9 cellular contexts compared by ENCODE assay signal in genomic region chr17:68600123-68600880, GRCh38. TPM values are rescaled to one million over a fixed set of nuclear protein-coding genes. Genes with fewer than 3 reads are reported as not detected.
A peak's percentile ranks its signal among the peaks of the same experiment; 100 is the strongest.
DNase-seq lines count a peak whose midpoint lies in the region; ATAC-seq, FAIRE-seq and TF ChIP-seq lines count a peak whose summit lies in the region.
"Had no signal": no experiment of that assay in that cellular context is flagged by ENCODE, and none has a peak within 500 bp of the region (broad histone marks: within the 10 kb centered on the region; RNA-seq: fewer than 3 reads in every experiment).

No MANE protein-coding gene starts in this region.

- H3K9ac ChIP-seq in NT2/D1 (ENCODE audit: insufficient read length, low read depth) (peak overlapping the region; percentile 82), H1 (replicated peaks in 1 of 4; ENCODE audit: extremely low read depth in 1 of 4, low read depth in 3 of 4, low read length in 3 of 4) (peak overlapping the region; percentile 59 to 93 (median 66))

- peak; percentile 58 to 73 for TF ChIP-seq RAD21 in H1 (IDR thresholded peaks at IDR 0.05 in 1 of 2, conservative IDR thresholded peaks at IDR 0.05 in 1 of 2; ENCODE audit: low read depth in 2 of 2, low read length in 2 of 2)

- no peak for TF ChIP-seq EP300 in H1 (IDR thresholded peaks at IDR 0.05; ENCODE audit: borderline replicate concordance in 1 of 2, low read depth in 2 of 2, low read length in 2 of 2)

- H3K4me2 ChIP-seq in H1 (ENCODE audit: insufficient read depth in 1 of 2, low read depth in 2 of 2, low read length in 2 of 2), result peak overlapping the region; percentile 74 to 97

- H2BK12ac ChIP-seq in H1 (ENCODE audit: low read depth, low read length), result no peak overlapping the region; the same call in 1 of the 2 replicates

- POLR2A ChIA-PET in H1 (lab: Charles Lee; ENCODE audit: partially characterized antibody), result interaction anchor here (1.3 to 1.4 kb wide), 2 partner anchors 9 to 87 kb away, joined by 5 read pairs; partner anchors contain the start of gene PRKAR1A

- 4% methylated on average over 22 of the region's 79 CpGs; no CpG with 5 or more reads in 1 of the 2 experiments for WGBS in H1 (ENCODE audit: extremely low coverage in 1 of 2, insufficient coverage in 1 of 2, insufficient read length in 1 of 2, insufficient replicate concordance in 2 of 2, low coverage in 1 of 2, low lambda C conversion rate in 2 of 2, missing lambda C conversion rate in 1 of 2), 2 experiments

- H3K9me3 ChIP-seq in NT2/D1 (ENCODE audit: insufficient read depth, low read length), result 0 out of 2 replicates have a peak, but pooled peaks cover 8% of the 10 kb centered on the region
- no peaks in the 10 kb centered on the region for H3K9me3 ChIP-seq in H1 (ENCODE audit: insufficient read depth in 2 of 2, low read depth in 1 of 2, low read length in 1 of 2)
- no peaks in the 10 kb centered on the region for H3K9me3 ChIP-seq in mucosa of descending colon

- peak overlapping the region; percentile 96 for H3K18ac ChIP-seq in H1 (ENCODE audit: extremely low read depth, low read length)

- peaks cover 0 to 5% of the 10 kb centered on the region in 2 experiments; a peak in 2 of 4 replicates for H3K79me2 ChIP-seq in H1 (ENCODE audit: control insufficient read depth in 1 of 2, insufficient read depth in 2 of 2, low read length in 2 of 2)

- H2BK5ac ChIP-seq in H1 (ENCODE audit: low read depth, low read length), result no peak overlapping the region

- no peaks in the 10 kb centered on the region for H4K20me1 ChIP-seq in H1 (replicated peaks in 1 of 2; ENCODE audit: control insufficient read depth in 1 of 2, insufficient read depth in 2 of 2, low read length in 2 of 2)

- H4K8ac ChIP-seq in H1 (ENCODE audit: extremely low read depth, insufficient read depth, low read length), result peak overlapping the region; percentile 95

- H3K23me2 ChIP-seq in H1 (ENCODE audit: low read depth, low read length), result peaks cover 12% of the 10 kb centered on the region

- no peak overlapping the region for H2AK5ac ChIP-seq in H1 (ENCODE audit: low read depth, low read length)

- peak; percentile 16 for TF ChIP-seq CTCF in D721Med (IDR thresholded peaks at IDR 0.05; ENCODE audit: insufficient read depth, missing control alignments)
- TF ChIP-seq CTCF in H1 (IDR thresholded peaks at IDR 0.05; ENCODE audit: control extremely low read depth in 1 of 3, insufficient read depth in 1 of 3, low read depth in 1 of 3, low read length in 3 of 3), result peak; percentile 50 to 63 (median 58)
- TF ChIP-seq CTCF in mucosa of descending colon (IDR thresholded peaks at IDR 0.05), result no peak

- peak; percentile 56 for ATAC-seq in mucosa of descending colon
- ATAC-seq in GM21723 (IDR thresholded peaks at IDR 0.05; ENCODE audit: unreplicated experiment), result no peak
- ATAC-seq: HCT116 had no signal

- no peaks in the 10 kb centered on the region for H3K36me3 ChIP-seq in NT2/D1 (ENCODE audit: insufficient read depth, insufficient read length, low read length)
- peaks cover 0 to 2% (median 0%) of the 10 kb centered on the region in 4 experiments; a peak in 2 of 8 replicates for H3K36me3 ChIP-seq in H1 (ENCODE audit: control insufficient read depth in 2 of 4, insufficient read depth in 4 of 4, low read length in 3 of 4)
- no peaks in the 10 kb centered on the region for H3K36me3 ChIP-seq in mucosa of descending colon (ENCODE audit: low read depth)

- no peaks in the 10 kb centered on the region for H3K4me1 ChIP-seq in NT2/D1 (ENCODE audit: insufficient read depth, insufficient read length)
- H3K4me1 ChIP-seq in H1 (replicated peaks in 1 of 4; ENCODE audit: control insufficient read depth in 3 of 4, insufficient read depth in 4 of 4, low read length in 3 of 4), result peaks cover 0 to 15% (median 7%) of the 10 kb centered on the region in 4 experiments; a peak in 5 of 7 replicates
- H3K4me1 ChIP-seq in mucosa of descending colon (ENCODE audit: low read depth), result peaks cover 17% of the 10 kb centered on the region

- DNase-seq in D721Med (ENCODE audit: insufficient read length, low spot score) (no peak), NT2/D1 (ENCODE audit: low read depth, low spot score) (no peak), H1 (ENCODE audit: low read depth in 1 of 2, low spot score in 2 of 2) (peak in 1 of 2 experiments; percentile 80), mucosa of descending colon (peak in 2 of 3 donors; percentile 36 to 54), medulla oblongata (ENCODE audit: extremely low spot score) (no peak), NCI-H2227 (lab: John Stamatoyannopoulos, UW; ENCODE audit: unreplicated experiment) (no peak), NCI-H446 treated with DMSO at 0.1 percent for 48 hours (lab: John Stamatoyannopoulos, UW) (no peak)

- no peak overlapping the region for H3K23ac ChIP-seq in H1 (ENCODE audit: insufficient read length)

- H4K5ac ChIP-seq in H1 (ENCODE audit: insufficient read length, low read depth, low read length), result peak overlapping the region; percentile 17

- H3K79me1 ChIP-seq in H1 (ENCODE audit: low read depth, low read length), result no peaks in the 10 kb centered on the region; the same call in 1 of the 2 replicates

- H3K4ac ChIP-seq in H1 (replicated peaks; ENCODE audit: insufficient read length, low read depth, low read length), result no peak overlapping the region

- H3K14ac ChIP-seq in H1 (ENCODE audit: insufficient read length), result no peak overlapping the region

- H4K91ac ChIP-seq in H1 (replicated peaks; ENCODE audit: insufficient read length, low read length), result no peak overlapping the region

- FAIRE-seq in D721Med (lab: Jason Lieb, UNC) (no peak), H1 (lab: Jason Lieb, UNC) (no peak)

- no peak overlapping the region for H2BK20ac ChIP-seq in H1 (ENCODE audit: low read length)

- CTCF ChIA-PET in H1 (lab: Charles Lee; ENCODE audit: partially characterized antibody), result interaction anchor here (0.6 to 2.6 kb wide), 15 partner anchors 10 to 172 kb away, joined by 3 to 12 read pairs (median 4); no protein-coding TSS in a partner anchor

- peak in 1 of 2 experiments; percentile 20; a peak in 1 of 3 replicates for TF ChIP-seq POLR2A in H1 (IDR thresholded peaks at IDR 0.05; ENCODE audit: control extremely low read depth in 1 of 2, low read depth in 2 of 2, low read length in 2 of 2)

- no peak overlapping the region for H2BK120ac ChIP-seq in H1 (replicated peaks; ENCODE audit: low read depth, low read length)

- peak overlapping the region; percentile 68 for H3K4me3 ChIP-seq in NT2/D1 (ENCODE audit: insufficient read length, low read depth)
- peak overlapping the region; percentile 56 to 91 (median 78) for H3K4me3 ChIP-seq in H1 (ENCODE audit: extremely low read depth in 1 of 4, insufficient read depth in 2 of 4, low read depth in 3 of 4, low read length in 4 of 4)
- no peak overlapping the region for H3K4me3 ChIP-seq in mucosa of descending colon

- intact Hi-C loops in mucosa of descending colon (cut with DNase I, micrococcal nuclease), result no loop called here

- no peak overlapping the region; the same call in 1 of the 2 replicates for H2AFZ ChIP-seq in H1 (ENCODE audit: low read length)

- H3K27me3 ChIP-seq in NT2/D1 (ENCODE audit: insufficient read depth, insufficient read length), result peaks cover 46% of the 10 kb centered on the region
- H3K27me3 ChIP-seq in H1 (replicated peaks in 1 of 4; ENCODE audit: control insufficient read depth in 3 of 4, extremely low read depth in 1 of 4, insufficient read depth in 3 of 4, low read length in 3 of 4), result peaks cover 0 to 25% (median 16%) of the 10 kb centered on the region in 4 experiments; a peak in 6 of 7 replicates

- H3K56ac ChIP-seq in H1 (replicated peaks; ENCODE audit: insufficient read length, low read depth, low read length), result no peak overlapping the region

- H3K27ac ChIP-seq in H1 (ENCODE audit: low read depth, low read length), result no peak overlapping the region; the same call in 1 of the 2 replicates

- H2BK15ac ChIP-seq in H1 (ENCODE audit: low read length), result peak overlapping the region; percentile 53; the same call in 1 of the 2 replicates

TF ChIP-seq in H1, 55 proteins besides CTCF, POLR2A, EP300 and RAD21 (continues in another document):
- TF ChIP-seq SUZ12 (IDR thresholded peaks at IDR 0.05; ENCODE audit: low read length), result peak; percentile 59; the same call in 1 of the 2 replicates
- TF ChIP-seq KDM4A (IDR thresholded peaks at IDR 0.05; ENCODE audit: low read depth, low read length, severe bottlenecking), result peak; percentile 77
- no peak for TF ChIP-seq JUN (IDR thresholded peaks at IDR 0.05; ENCODE audit: low read depth, low read length)
- no peak for TF ChIP-seq GTF2F1 (IDR thresholded peaks at IDR 0.05; ENCODE audit: borderline replicate concordance, low read depth, low read length)
- TF ChIP-seq, protein P1, sequence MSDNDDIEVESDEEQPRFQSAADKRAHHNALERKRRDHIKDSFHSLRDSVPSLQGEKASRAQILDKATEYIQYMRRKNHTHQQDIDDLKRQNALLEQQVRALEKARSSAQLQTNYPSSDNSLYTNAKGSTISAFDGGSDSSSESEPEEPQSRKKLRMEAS (IDR thresholded peaks at IDR 0.05), result 0 out of 2 replicates have a peak, but pooled peaks have one; percentile 11
- TF ChIP-seq SIN3A (conservative IDR thresholded peaks at IDR 0.05 in 1 of 2, IDR thresholded peaks at IDR 0.05 in 1 of 2; ENCODE audit: low read depth in 1 of 2, low read length in 2 of 2), result 0 out of 4 replicates have a peak, but pooled peaks of 1 of the 2 experiments have one; percentile 9
- TF ChIP-seq EZH2 (IDR thresholded peaks at IDR 0.05; ENCODE audit: low read depth, low read length, severe bottlenecking), result peak; percentile 53
- peak; percentile 68; the same call in 1 of the 2 replicates for TF ChIP-seq RBBP5 (IDR thresholded peaks at IDR 0.05; ENCODE audit: borderline replicate concordance, low read depth, low read length)
- TF ChIP-seq PHF8 (conservative IDR thresholded peaks at IDR 0.05; ENCODE audit: low read depth, low read length), result 0 out of 2 replicates have a peak, but pooled peaks have one; percentile 47
- TF ChIP-seq TAF1 (IDR thresholded peaks at IDR 0.05; ENCODE audit: low read depth, low read length), result peak; percentile 61

RNA-seq across cellular contexts. Expression of gene FAM20A, which starts 0.9 kb away (rescaled TPM):
- 3.5 and 3.6 TPM in 2 replicates for total RNA-seq in H1 (2021; fragmentation: NEBNext Ultra II Directional; extraction: Animal tissue kit (Norgen Biotek cat#: 25700))
- 11.9 and 13.8 TPM in 2 replicates for polyA plus RNA-seq in H1 (2011; rRNA removed)
- 13.6 TPM for polyA plus RNA-seq in H1 (2011; cell fraction: cytosol; rRNA removed)
- polyA plus RNA-seq in H1 (2011; cell fraction: nucleus; rRNA removed), result 49.4 TPM
- 9.6 to 13.6 TPM (median 12.0 TPM) in 4 replicates for polyA plus RNA-seq in H1 (2012, experiment 1 of 2)
- polyA plus RNA-seq in H1 (2012, experiment 2 of 2), result 4.5 TPM
- polyA plus RNA-seq in H1 (2013, experiment 1 of 2), result 1.1 TPM
- polyA plus RNA-seq in H1 (2013, experiment 2 of 2), result 0.57 TPM
- polyA minus RNA-seq in H1 (2011; rRNA and poly(A)+ RNA removed), result 15.2 TPM in 2 replicates
- polyA minus RNA-seq in H1 (2011; cell fraction: cytosol; rRNA and poly(A)+ RNA removed), result 7.3 TPM
- polyA minus RNA-seq in H1 (2011; cell fraction: nucleus; rRNA and poly(A)+ RNA removed), result 19.7 TPM
- total RNA-seq in mucosa of descending colon, result 1 to 10 TPM; 1.9 to 6.1 (median 5.8) TPM

Comparison
In these comparisons a context has a peak if more than half of its experiments do, and no peak if none do; other contexts are left out.
1. DNase-seq: peak in mucosa of descending colon (2 of 3); none in D721Med (single experiment), NT2/D1 (single experiment), medulla oblongata (single experiment), NCI-H2227 (single experiment) and NCI-H446 treated with DMSO at 0.1 percent for 48 hours (single experiment).